ENCODE assay signal across 1 cellular context in genomic region chr11:47189100-47189834, GRCh38.
A peak's percentile ranks its signal among the peaks of the same experiment; 100 is the strongest.
TF ChIP-seq lines count a peak whose summit lies in the region.

No MANE protein-coding gene starts in this region.

TF ChIP-seq in SK-N-SH, 30 proteins besides CTCF, POLR2A, EP300 and RAD21 (continued from another document):
- peak; percentile 78 for TF ChIP-seq PBX3 (IDR thresholded peaks at IDR 0.05)
- peak; percentile 76; the same call in 1 of the 2 replicates for TF ChIP-seq USF1 (IDR thresholded peaks at IDR 0.05; ENCODE audit: borderline replicate concordance, low read depth)
- TF ChIP-seq RCOR1 (IDR thresholded peaks at IDR 0.05; ENCODE audit: low read length): 0 out of 2 replicates have a peak, but pooled peaks have one; percentile 15
- TF ChIP-seq SIN3A (IDR thresholded peaks at IDR 0.05; ENCODE audit: borderline replicate concordance, low read depth, low read length): peak; percentile 11; the same call in 1 of the 2 replicates
- TF ChIP-seq NFIC (IDR thresholded peaks at IDR 0.05; ENCODE audit: borderline replicate concordance): peak; percentile 41; the same call in 1 of the 2 replicates
- TF ChIP-seq ZBTB33 (IDR thresholded peaks at IDR 0.05; ENCODE audit: borderline replicate concordance, low read depth): no peak
- TF ChIP-seq ELF1 (IDR thresholded peaks at IDR 0.05): no peak
- TF ChIP-seq REST (IDR thresholded peaks at IDR 0.05; ENCODE audit: low read depth, low read length): no peak
